23 cellular contexts compared by ENCODE assay signal in genomic region chr1:225349826-225350225, GRCh38.
"Had no signal": no experiment of that assay in that cellular context is flagged by ENCODE, and none has a peak within 500 bp of the region (broad histone marks: within the 10 kb centered on the region; RNA-seq: fewer than 3 reads in every experiment).

No MANE protein-coding gene starts in this region.

- H3K4me3 Mint-ChIP-seq: activated CD4-positive, alpha-beta T cell treated with anti-CD3 and anti-CD28 coated beads for 36 hours; activated CD8-positive, alpha-beta T cell treated with anti-CD3 and anti-CD28 coated beads for 36 hours; activated naive CD4-positive, alpha-beta T cell treated with anti-CD3 and anti-CD28 coated beads, Interleukin-2, amount 10 ng/mL, durations not matched to agents 7 days and 5 days; activated naive CD8-positive, alpha-beta T cell treated with anti-CD3 and anti-CD28 coated beads for 36 hours; activated T-cell treated with anti-CD3 and anti-CD28 coated beads, Interleukin-2, amount 50 U/mL, for 72 hours; T-cell had no signal

- ATAC-seq: activated CD4-positive, alpha-beta T cell treated with anti-CD3 and anti-CD28 coated beads for 36 hours; activated CD8-positive, alpha-beta T cell treated with anti-CD3 and anti-CD28 coated beads for 36 hours; activated T-cell treated with anti-CD3 and anti-CD28 coated beads, Interleukin-2, amount 50 U/mL, for 72 hours; PC-3; T-cell had no signal

- H3K9me3 Mint-ChIP-seq: activated T-helper 2 cell treated with anti-CD3 and anti-CD28 coated beads, Interferon-gamma antibody, Interleukin-2, Interleukin-4, amounts not matched to agents 10 μg/mL and 5 μg/mL and 100 μg/mL, durations not matched to agents 14 hours and 24 hours and 36 hours had no signal

- DNase-seq: activated CD4-positive, alpha-beta T cell treated with anti-CD3 and anti-CD28 coated beads for 36 hours; activated CD4-positive, alpha-beta T cell treated with anti-CD3 and anti-CD28 coated beads, Interleukin-2, amount 50 U/mL, for 1 hour; activated CD8-positive, alpha-beta memory T cell treated with anti-CD3 and anti-CD28 coated beads, Interleukin-2, amount 50 U/mL, for 4 hours; activated CD8-positive, alpha-beta T cell treated with anti-CD3 and anti-CD28 coated beads for 36 hours; activated gamma-delta T cell treated with Interleukin-2 at 50 U/mL for 16 hours; activated naive CD4-positive, alpha-beta T cell treated with anti-CD3 and anti-CD28 coated beads, Interleukin-2, amount 10 ng/mL, durations not matched to agents 7 days and 5 days; activated naive CD8-positive, alpha-beta T cell treated with anti-CD3 and anti-CD28 coated beads for 36 hours; activated T-cell treated with anti-CD3 and anti-CD28 coated beads, Interleukin-2, amount 50 U/mL, for 72 hours; central memory CD4-positive, alpha-beta T cell; Karpas-422; NCI-H1105 treated with DMSO at 0.1 percent for 48 hours; NCI-H1436 treated with DMSO at 0.1 percent for 48 hours; NCI-H187; NCI-H2081; NCI-H446; NCI-H524; PC-3; SIG-M5; T-cell; T-helper 2 cell; T1000 had no signal

- H3K4me1 Mint-ChIP-seq: activated CD4-positive, alpha-beta T cell treated with anti-CD3 and anti-CD28 coated beads for 36 hours; activated naive CD4-positive, alpha-beta T cell treated with anti-CD3 and anti-CD28 coated beads, Interleukin-2, amount 10 ng/mL, durations not matched to agents 7 days and 5 days; T-cell had no signal

- H3K27ac ChIP-seq: VCaP had no signal

- H3K27me3 Mint-ChIP-seq: activated naive CD8-positive, alpha-beta T cell treated with anti-CD3 and anti-CD28 coated beads for 36 hours had no signal

- H3K36me3 Mint-ChIP-seq: activated naive CD4-positive, alpha-beta T cell treated with anti-CD3 and anti-CD28 coated beads, Interleukin-2, amount 10 ng/mL, durations not matched to agents 7 days and 5 days; activated naive CD8-positive, alpha-beta T cell treated with anti-CD3 and anti-CD28 coated beads for 36 hours had no signal

- H3K27ac Mint-ChIP-seq: activated CD4-positive, alpha-beta T cell treated with anti-CD3 and anti-CD28 coated beads for 36 hours; activated CD8-positive, alpha-beta T cell treated with anti-CD3 and anti-CD28 coated beads for 36 hours; activated naive CD4-positive, alpha-beta T cell treated with anti-CD3 and anti-CD28 coated beads, Interleukin-2, amount 10 ng/mL, durations not matched to agents 7 days and 5 days; activated naive CD8-positive, alpha-beta T cell treated with anti-CD3 and anti-CD28 coated beads for 36 hours; activated T-cell treated with anti-CD3 and anti-CD28 coated beads, Interleukin-2, amount 50 U/mL, for 72 hours; activated T-helper 2 cell treated with anti-CD3 and anti-CD28 coated beads, Interferon-gamma antibody, Interleukin-2, Interleukin-4, amounts not matched to agents 10 μg/mL and 5 μg/mL and 100 μg/mL, durations not matched to agents 14 hours and 24 hours and 36 hours; T-cell had no signal
